Comparison of ENCODE assay signal across 14 cellular contexts in genomic region chr12:113940357-113940756, GRCh38.
"Had no signal": no experiment of that assay in that cellular context is flagged by ENCODE, and none has a peak within 500 bp of the region (broad histone marks: within the 10 kb centered on the region; RNA-seq: fewer than 3 reads in every experiment).

No MANE protein-coding gene starts in this region.

- H3K27me3 ChIP-seq: breast epithelium, dorsolateral prefrontal cortex, esophagus squamous epithelium, heart left ventricle, thyroid gland had no signal

- DNase-seq: activated CD4-positive, alpha-beta memory T cell treated with anti-CD3 and anti-CD28 coated beads, Interleukin-2, amount 10 ng/mL, durations not matched to agents 7 days and 5 days; activated CD4-positive, alpha-beta T cell treated with anti-CD3 and anti-CD28 coated beads for 36 hours; activated naive CD8-positive, alpha-beta T cell treated with anti-CD3 and anti-CD28 coated beads, Interleukin-2, amount 10 ng/mL, durations not matched to agents 7 days and 5 days; activated T-cell treated with anti-CD3 and anti-CD28 coated beads, Interleukin-2, amount 50 U/mL, for 72 hours; aorta; dorsolateral prefrontal cortex; esophagus squamous epithelium; foreskin fibroblast; heart left ventricle; kidney; left ventricle myocardium inferior; small intestine; thyroid gland had no signal

- H3K27ac ChIP-seq: breast epithelium, dorsolateral prefrontal cortex, esophagus squamous epithelium, heart left ventricle, left ventricle myocardium inferior, thyroid gland had no signal

- H3K9me3 ChIP-seq: breast epithelium, esophagus squamous epithelium, heart left ventricle, left ventricle myocardium inferior, thyroid gland had no signal

- H3K4me3 ChIP-seq: breast epithelium, dorsolateral prefrontal cortex, esophagus squamous epithelium, heart left ventricle, left ventricle myocardium inferior, thyroid gland had no signal

- FAIRE-seq: kidney, small intestine had no signal

- H3K4me1 ChIP-seq: breast epithelium, esophagus squamous epithelium, heart left ventricle, left ventricle myocardium inferior, thyroid gland had no signal

- ATAC-seq: activated CD4-positive, alpha-beta T cell treated with anti-CD3 and anti-CD28 coated beads for 36 hours; activated T-cell treated with anti-CD3 and anti-CD28 coated beads, Interleukin-2, amount 50 U/mL, for 72 hours had no signal
